ENCODE assay signal across 2 cellular contexts in the genomic region with DNA sequence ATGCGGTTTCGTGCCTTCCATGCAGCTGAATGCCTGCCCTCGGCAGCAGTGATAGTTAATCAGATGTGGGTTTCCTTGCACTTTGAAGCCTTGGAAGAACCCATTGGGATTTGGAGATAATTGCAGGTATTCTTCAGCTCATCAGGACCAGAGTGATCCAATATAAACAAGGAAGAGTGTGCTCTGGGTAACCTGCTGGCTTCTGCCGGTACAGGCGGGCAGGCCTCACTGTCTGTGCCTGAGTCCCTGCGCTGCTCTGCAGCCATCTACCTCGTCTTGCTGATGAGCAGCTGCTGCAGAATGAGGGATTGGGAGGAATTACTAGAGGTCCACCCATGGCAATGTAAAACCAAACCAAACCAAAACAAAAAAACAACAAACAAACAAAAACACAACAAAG.
TF ChIP-seq lines count a peak whose summit lies in the region.

No MANE protein-coding gene starts in this region.

TF ChIP-seq in GM23338, 12 proteins besides CTCF, POLR2A, EP300 and RAD21 (continued from another document and continues in another):
- TF ChIP-seq, protein P1, sequence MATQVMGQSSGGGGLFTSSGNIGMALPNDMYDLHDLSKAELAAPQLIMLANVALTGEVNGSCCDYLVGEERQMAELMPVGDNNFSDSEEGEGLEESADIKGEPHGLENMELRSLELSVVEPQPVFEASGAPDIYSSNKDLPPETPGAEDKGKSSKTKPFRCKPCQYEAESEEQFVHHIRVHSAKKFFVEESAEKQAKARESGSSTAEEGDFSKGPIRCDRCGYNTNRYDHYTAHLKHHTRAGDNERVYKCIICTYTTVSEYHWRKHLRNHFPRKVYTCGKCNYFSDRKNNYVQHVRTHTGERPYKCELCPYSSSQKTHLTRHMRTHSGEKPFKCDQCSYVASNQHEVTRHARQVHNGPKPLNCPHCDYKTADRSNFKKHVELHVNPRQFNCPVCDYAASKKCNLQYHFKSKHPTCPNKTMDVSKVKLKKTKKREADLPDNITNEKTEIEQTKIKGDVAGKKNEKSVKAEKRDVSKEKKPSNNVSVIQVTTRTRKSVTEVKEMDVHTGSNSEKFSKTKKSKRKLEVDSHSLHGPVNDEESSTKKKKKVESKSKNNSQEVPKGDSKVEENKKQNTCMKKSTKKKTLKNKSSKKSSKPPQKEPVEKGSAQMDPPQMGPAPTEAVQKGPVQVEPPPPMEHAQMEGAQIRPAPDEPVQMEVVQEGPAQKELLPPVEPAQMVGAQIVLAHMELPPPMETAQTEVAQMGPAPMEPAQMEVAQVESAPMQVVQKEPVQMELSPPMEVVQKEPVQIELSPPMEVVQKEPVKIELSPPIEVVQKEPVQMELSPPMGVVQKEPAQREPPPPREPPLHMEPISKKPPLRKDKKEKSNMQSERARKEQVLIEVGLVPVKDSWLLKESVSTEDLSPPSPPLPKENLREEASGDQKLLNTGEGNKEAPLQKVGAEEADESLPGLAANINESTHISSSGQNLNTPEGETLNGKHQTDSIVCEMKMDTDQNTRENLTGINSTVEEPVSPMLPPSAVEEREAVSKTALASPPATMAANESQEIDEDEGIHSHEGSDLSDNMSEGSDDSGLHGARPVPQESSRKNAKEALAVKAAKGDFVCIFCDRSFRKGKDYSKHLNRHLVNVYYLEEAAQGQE (IDR thresholded peaks at IDR 0.05; ENCODE audit: unreplicated experiment), result no peak
- TF ChIP-seq NANOG (IDR thresholded peaks at IDR 0.05; ENCODE audit: borderline replicate concordance) (no peak), EZH2 (IDR thresholded peaks at IDR 0.05; ENCODE audit: low read depth, unreplicated experiment) (no peak), ZNF114 (CRISPR knock-in tag; IDR thresholded peaks at IDR 0.05) (no peak), STAT1 (IDR thresholded peaks at IDR 0.05; ENCODE audit: unreplicated experiment) (no peak), CREB1 (CRISPR knock-in tag; IDR thresholded peaks at IDR 0.05; ENCODE audit: low read depth) (no peak), POLR2AphosphoS5 (IDR thresholded peaks at IDR 0.05; ENCODE audit: low read depth) (no peak), EZH2phosphoT487 (IDR thresholded peaks at IDR 0.05; ENCODE audit: unreplicated experiment) (no peak)
- TF ChIP-seq, protein P2, sequence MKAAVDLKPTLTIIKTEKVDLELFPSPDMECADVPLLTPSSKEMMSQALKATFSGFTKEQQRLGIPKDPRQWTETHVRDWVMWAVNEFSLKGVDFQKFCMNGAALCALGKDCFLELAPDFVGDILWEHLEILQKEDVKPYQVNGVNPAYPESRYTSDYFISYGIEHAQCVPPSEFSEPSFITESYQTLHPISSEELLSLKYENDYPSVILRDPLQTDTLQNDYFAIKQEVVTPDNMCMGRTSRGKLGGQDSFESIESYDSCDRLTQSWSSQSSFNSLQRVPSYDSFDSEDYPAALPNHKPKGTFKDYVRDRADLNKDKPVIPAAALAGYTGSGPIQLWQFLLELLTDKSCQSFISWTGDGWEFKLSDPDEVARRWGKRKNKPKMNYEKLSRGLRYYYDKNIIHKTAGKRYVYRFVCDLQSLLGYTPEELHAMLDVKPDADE (IDR thresholded peaks at IDR 0.05), result no peak
- TF ChIP-seq, protein P3, sequence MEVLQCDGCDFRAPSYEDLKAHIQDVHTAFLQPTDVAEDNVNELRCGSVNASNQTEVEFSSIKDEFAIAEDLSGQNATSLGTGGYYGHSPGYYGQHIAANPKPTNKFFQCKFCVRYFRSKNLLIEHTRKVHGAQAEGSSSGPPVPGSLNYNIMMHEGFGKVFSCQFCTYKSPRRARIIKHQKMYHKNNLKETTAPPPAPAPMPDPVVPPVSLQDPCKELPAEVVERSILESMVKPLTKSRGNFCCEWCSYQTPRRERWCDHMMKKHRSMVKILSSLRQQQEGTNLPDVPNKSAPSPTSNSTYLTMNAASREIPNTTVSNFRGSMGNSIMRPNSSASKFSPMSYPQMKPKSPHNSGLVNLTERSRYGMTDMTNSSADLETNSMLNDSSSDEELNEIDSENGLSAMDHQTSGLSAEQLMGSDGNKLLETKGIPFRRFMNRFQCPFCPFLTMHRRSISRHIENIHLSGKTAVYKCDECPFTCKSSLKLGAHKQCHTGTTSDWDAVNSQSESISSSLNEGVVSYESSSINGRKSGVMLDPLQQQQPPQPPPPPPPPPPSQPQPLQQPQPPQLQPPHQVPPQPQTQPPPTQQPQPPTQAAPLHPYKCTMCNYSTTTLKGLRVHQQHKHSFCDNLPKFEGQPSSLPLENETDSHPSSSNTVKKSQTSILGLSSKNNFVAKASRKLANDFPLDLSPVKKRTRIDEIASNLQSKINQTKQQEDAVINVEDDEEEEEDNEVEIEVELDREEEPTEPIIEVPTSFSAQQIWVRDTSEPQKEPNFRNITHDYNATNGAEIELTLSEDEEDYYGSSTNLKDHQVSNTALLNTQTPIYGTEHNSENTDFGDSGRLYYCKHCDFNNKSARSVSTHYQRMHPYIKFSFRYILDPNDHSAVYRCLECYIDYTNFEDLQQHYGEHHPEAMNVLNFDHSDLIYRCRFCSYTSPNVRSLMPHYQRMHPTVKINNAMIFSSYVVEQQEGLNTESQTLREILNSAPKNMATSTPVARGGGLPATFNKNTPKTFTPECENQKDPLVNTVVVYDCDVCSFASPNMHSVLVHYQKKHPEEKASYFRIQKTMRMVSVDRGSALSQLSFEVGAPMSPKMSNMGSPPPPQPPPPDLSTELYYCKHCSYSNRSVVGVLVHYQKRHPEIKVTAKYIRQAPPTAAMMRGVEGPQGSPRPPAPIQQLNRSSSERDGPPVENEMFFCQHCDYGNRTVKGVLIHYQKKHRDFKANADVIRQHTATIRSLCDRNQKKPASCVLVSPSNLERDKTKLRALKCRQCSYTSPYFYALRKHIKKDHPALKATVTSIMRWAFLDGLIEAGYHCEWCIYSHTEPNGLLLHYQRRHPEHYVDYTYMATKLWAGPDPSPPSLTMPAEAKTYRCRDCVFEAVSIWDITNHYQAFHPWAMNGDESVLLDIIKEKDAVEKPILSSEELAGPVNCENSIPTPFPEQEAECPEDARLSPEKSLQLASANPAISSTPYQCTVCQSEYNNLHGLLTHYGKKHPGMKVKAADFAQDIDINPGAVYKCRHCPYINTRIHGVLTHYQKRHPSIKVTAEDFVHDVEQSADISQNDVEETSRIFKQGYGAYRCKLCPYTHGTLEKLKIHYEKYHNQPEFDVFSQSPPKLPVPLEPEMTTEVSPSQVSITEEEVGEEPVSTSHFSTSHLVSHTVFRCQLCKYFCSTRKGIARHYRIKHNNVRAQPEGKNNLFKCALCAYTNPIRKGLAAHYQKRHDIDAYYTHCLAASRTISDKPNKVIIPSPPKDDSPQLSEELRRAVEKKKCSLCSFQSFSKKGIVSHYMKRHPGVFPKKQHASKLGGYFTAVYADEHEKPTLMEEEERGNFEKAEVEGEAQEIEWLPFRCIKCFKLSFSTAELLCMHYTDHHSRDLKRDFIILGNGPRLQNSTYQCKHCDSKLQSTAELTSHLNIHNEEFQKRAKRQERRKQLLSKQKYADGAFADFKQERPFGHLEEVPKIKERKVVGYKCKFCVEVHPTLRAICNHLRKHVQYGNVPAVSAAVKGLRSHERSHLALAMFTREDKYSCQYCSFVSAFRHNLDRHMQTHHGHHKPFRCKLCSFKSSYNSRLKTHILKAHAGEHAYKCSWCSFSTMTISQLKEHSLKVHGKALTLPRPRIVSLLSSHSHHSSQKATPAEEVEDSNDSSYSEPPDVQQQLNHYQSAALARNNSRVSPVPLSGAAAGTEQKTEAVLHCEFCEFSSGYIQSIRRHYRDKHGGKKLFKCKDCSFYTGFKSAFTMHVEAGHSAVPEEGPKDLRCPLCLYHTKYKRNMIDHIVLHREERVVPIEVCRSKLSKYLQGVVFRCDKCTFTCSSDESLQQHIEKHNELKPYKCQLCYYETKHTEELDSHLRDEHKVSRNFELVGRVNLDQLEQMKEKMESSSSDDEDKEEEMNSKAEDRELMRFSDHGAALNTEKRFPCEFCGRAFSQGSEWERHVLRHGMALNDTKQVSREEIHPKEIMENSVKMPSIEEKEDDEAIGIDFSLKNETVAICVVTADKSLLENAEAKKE (CRISPR knock-in tag; IDR thresholded peaks at IDR 0.05), result no peak

TF ChIP-seq in HCT116, 20 proteins besides CTCF, POLR2A, EP300 and RAD21 (continued from another document):
- TF ChIP-seq POLR2AphosphoS5 (IDR thresholded peaks at IDR 0.05; ENCODE audit: low read depth, low read length), result no peak
- TF ChIP-seq, protein P4, sequence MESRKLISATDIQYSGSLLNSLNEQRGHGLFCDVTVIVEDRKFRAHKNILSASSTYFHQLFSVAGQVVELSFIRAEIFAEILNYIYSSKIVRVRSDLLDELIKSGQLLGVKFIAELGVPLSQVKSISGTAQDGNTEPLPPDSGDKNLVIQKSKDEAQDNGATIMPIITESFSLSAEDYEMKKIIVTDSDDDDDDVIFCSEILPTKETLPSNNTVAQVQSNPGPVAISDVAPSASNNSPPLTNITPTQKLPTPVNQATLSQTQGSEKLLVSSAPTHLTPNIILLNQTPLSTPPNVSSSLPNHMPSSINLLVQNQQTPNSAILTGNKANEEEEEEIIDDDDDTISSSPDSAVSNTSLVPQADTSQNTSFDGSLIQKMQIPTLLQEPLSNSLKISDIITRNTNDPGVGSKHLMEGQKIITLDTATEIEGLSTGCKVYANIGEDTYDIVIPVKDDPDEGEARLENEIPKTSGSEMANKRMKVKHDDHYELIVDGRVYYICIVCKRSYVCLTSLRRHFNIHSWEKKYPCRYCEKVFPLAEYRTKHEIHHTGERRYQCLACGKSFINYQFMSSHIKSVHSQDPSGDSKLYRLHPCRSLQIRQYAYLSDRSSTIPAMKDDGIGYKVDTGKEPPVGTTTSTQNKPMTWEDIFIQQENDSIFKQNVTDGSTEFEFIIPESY (IDR thresholded peaks at IDR 0.05; ENCODE audit: extremely low read depth, insufficient replicate concordance, low read length), result no peak
